Comparison of ENCODE assay signal across 28 cellular contexts in the genomic region with DNA sequence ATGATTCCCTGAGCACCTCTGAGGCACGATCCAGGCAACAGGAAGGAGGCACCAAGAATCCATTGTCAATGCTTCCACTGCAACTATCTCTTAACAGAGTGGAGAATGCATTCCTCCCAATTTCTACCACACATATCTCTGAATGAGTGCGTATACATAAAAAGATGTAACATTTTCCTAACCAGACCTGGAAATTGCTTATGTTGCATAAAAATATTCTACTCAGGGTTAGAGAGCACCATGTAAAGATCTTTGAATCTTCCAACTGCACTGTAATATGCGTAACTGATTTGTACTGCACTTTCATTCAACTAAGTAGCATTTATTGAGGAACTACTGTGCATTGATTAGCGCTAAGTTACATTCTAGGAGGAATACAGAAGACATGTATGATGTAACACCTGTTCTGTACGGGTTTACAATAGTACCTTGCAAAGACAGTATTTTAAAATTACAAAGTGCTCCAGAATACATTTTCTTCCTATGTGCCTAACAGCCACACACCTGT.
"Had no signal": no experiment of that assay in that cellular context is flagged by ENCODE, and none has a peak within 500 bp of the region (broad histone marks: within the 10 kb centered on the region; RNA-seq: fewer than 3 reads in every experiment).

No MANE protein-coding gene starts in this region.

- H3K4me1 ChIP-seq: parathyroid adenoma, psoas muscle, spleen, suprapubic skin, testis, tibial artery, transverse colon, upper lobe of right lung, uterus had no signal

- ATAC-seq: natural killer cell; psoas muscle; right cardiac atrium; sciatic nerve; stimulated activated memory B cell treated with anti-CD40 and anti-IgM and Interleukin-4, amounts not matched to agents 10 μg/mL and 1 μg/mL and 100 μg/mL, for 72 hours; stimulated activated naive CD8-positive, alpha-beta T cell treated with anti-CD3 and anti-CD28 coated beads, Interleukin-15, amount 100 ng/mL, for 72 hours; stimulated activated naive CD8-positive, alpha-beta T cell treated with anti-CD3 and anti-CD28 coated beads, Interleukin-15, Interleukin-2, amounts not matched to agents 100 U/mL and 50 U/mL, for 24 hours; upper lobe of right lung had no signal

- H3K27me3 ChIP-seq: neural progenitor cell, ovary, testis, tibial artery, transverse colon, upper lobe of right lung, uterus had no signal

- DNase-seq: natural killer cell; occipital lobe; ovary; posterior cingulate gyrus; psoas muscle; right cardiac atrium; spleen; stimulated activated CD4-positive, alpha-beta T cell treated with anti-CD3 and anti-CD28 coated beads, Interleukin-12 subunit alpha, Interleukin-12 subunit beta, amount 100 ng/mL, for 4 hours; stimulated activated CD4-positive, alpha-beta T cell treated with anti-CD3 and anti-CD28 coated beads, Interleukin-1b, Interleukin-23, amount 100 ng/mL, for 48 hours; stimulated activated CD4-positive, alpha-beta T cell treated with anti-CD3 and anti-CD28 coated beads, Interleukin-4, amount 100 ng/mL, for 1 hour; stimulated activated CD4-positive, alpha-beta T cell treated with anti-CD3 and anti-CD28 coated beads, Interleukin-4, amount 100 ng/mL, for 4 hours; stimulated activated CD8-positive, alpha-beta memory T cell treated with anti-CD3 and anti-CD28 coated beads, Interleukin-4, amount 100 ng/mL, for 48 hours; stimulated activated naive CD4-positive, alpha-beta T cell; stimulated activated naive CD8-positive, alpha-beta T cell treated with anti-CD3 and anti-CD28 coated beads, Interleukin-15, amount 100 ng/mL, for 72 hours; stimulated activated naive CD8-positive, alpha-beta T cell treated with anti-CD3 and anti-CD28 coated beads, Interleukin-15, Interleukin-2, amounts not matched to agents 100 U/mL and 50 U/mL, for 24 hours; substantia nigra; testis; tibial artery; transverse colon; upper lobe of right lung; uterus had no signal

- H3K79me2 ChIP-seq: parathyroid adenoma had no signal

- H3K9ac ChIP-seq: neural progenitor cell, parathyroid adenoma had no signal

- H2AFZ ChIP-seq: neural progenitor cell, parathyroid adenoma had no signal

- H3K4me3 ChIP-seq: neural progenitor cell, ovary, psoas muscle, skin epidermis, smooth muscle cell, spleen, suprapubic skin, testis, tibial artery, transverse colon, upper lobe of right lung, uterus had no signal

- H3K27ac ChIP-seq: neural progenitor cell, ovary, parathyroid adenoma, psoas muscle, spleen, suprapubic skin, testis, tibial artery, transverse colon, upper lobe of right lung, uterus had no signal

- H3K36me3 ChIP-seq: neural progenitor cell, ovary, spleen, suprapubic skin, tibial artery, transverse colon, upper lobe of right lung, uterus had no signal

- H3K4me2 ChIP-seq: neural progenitor cell, smooth muscle cell had no signal

- H3K9me3 ChIP-seq: ovary, psoas muscle, spleen, suprapubic skin, testis, tibial artery, transverse colon, upper lobe of right lung, uterus had no signal
